14 cellular contexts compared by ENCODE assay signal in genomic region chr4:13966241-13967195, GRCh38.
A peak's percentile ranks its signal among the peaks of the same experiment; 100 is the strongest.
DNase-seq lines count a peak whose midpoint lies in the region; ATAC-seq and TF ChIP-seq lines count a peak whose summit lies in the region.
"Had no signal": no experiment of that assay in that cellular context is flagged by ENCODE, and none has a peak within 500 bp of the region (broad histone marks: within the 10 kb centered on the region; RNA-seq: fewer than 3 reads in every experiment).

No MANE protein-coding gene starts in this region.

- peak overlapping the region; percentile 48 for H3K27ac Mint-ChIP-seq in neural crest cell (ENCODE audit: unreplicated experiment)
- H3K27ac Mint-ChIP-seq: naive thymus-derived CD4-positive, alpha-beta T cell had no signal

- no peaks in the 10 kb centered on the region for H3K9me3 Mint-ChIP-seq in neural crest cell

- H3K4me3 Mint-ChIP-seq in neural crest cell, result no peak overlapping the region
- H3K4me3 Mint-ChIP-seq: naive thymus-derived CD4-positive, alpha-beta T cell had no signal

- H3K4me3 ChIP-seq in BE2C (ENCODE audit: low read depth, low read length), result no peak overlapping the region
- H3K4me3 ChIP-seq: testis had no signal

- no peaks in the 10 kb centered on the region for H3K4me1 ChIP-seq in BE2C

- no peaks in the 10 kb centered on the region for H3K9me3 ChIP-seq in BE2C
- H3K9me3 ChIP-seq: testis had no signal

- TF ChIP-seq CTCF in neural crest cell (conservative IDR thresholded peaks at IDR 0.05) (no peak), BE2C (IDR thresholded peaks at IDR 0.05; ENCODE audit: low read depth, low read length) (no peak)

- ATAC-seq in esophagus mucosa, result peak; percentile 57
- ATAC-seq: naive thymus-derived CD4-positive, alpha-beta T cell had no signal

- H3K36me3 ChIP-seq in BE2C, result no peaks in the 10 kb centered on the region

- H3K36me3 Mint-ChIP-seq in neural crest cell (ENCODE audit: low read depth), result no peaks in the 10 kb centered on the region
- H3K36me3 Mint-ChIP-seq: naive thymus-derived CD4-positive, alpha-beta T cell had no signal

- peaks cover 2% of the 10 kb centered on the region for H3K27me3 Mint-ChIP-seq in neural crest cell (ENCODE audit: low read depth)

- DNase-seq in Daoy (ENCODE audit: low read depth) (peak; percentile 76), RPMI7951 (ENCODE audit: low read depth) (peak; percentile 82), neural crest cell (ENCODE audit: low read depth, low spot score) (no peak), NOMO-1 treated with DMSO at 0.1 percent for 48 hours (lab: John Stamatoyannopoulos, UW; ENCODE audit: unreplicated experiment) (no peak), BE2C (no peak), activated gamma-delta T cell treated with Interleukin-2 at 50 U/mL for 16 hours (no peak)
- no peak for DNase-seq in stimulated activated CD4-positive, alpha-beta T cell treated with anti-CD3 and anti-CD28 coated beads, Interleukin-4, amount 100 ng/mL, for 4 hours
- DNase-seq: aorta; DMS 273 treated with DMSO at 0.1 percent for 48 hours; naive thymus-derived CD4-positive, alpha-beta T cell; NCI-H526 treated with DMSO at 0.1 percent for 48 hours; stimulated activated CD4-positive, alpha-beta T cell treated with anti-CD3 and anti-CD28 coated beads, Interleukin-1b, Interleukin-23, amount 100 ng/mL, for 48 hours; testis had no signal

- H3K4me1 Mint-ChIP-seq in neural crest cell, result peaks cover 17% of the 10 kb centered on the region
- H3K4me1 Mint-ChIP-seq: naive thymus-derived CD4-positive, alpha-beta T cell had no signal

- H3K27me3 ChIP-seq in BE2C, result no peaks in the 10 kb centered on the region
- H3K27me3 ChIP-seq: testis had no signal

Comparison
In these comparisons a context has a peak if more than half of its experiments do, and no peak if none do; other contexts are left out.
1. DNase-seq: peak in Daoy (single experiment) and RPMI7951 (single experiment); none in neural crest cell (single experiment), NOMO-1 treated with DMSO at 0.1 percent for 48 hours (single experiment), stimulated activated CD4-positive, alpha-beta T cell treated with anti-CD3 and anti-CD28 coated beads, Interleukin-4, amount 100 ng/mL, for 4 hours (0 of 2), BE2C (single experiment) and activated gamma-delta T cell treated with Interleukin-2 at 50 U/mL for 16 hours (single experiment).